In the genomic region with DNA sequence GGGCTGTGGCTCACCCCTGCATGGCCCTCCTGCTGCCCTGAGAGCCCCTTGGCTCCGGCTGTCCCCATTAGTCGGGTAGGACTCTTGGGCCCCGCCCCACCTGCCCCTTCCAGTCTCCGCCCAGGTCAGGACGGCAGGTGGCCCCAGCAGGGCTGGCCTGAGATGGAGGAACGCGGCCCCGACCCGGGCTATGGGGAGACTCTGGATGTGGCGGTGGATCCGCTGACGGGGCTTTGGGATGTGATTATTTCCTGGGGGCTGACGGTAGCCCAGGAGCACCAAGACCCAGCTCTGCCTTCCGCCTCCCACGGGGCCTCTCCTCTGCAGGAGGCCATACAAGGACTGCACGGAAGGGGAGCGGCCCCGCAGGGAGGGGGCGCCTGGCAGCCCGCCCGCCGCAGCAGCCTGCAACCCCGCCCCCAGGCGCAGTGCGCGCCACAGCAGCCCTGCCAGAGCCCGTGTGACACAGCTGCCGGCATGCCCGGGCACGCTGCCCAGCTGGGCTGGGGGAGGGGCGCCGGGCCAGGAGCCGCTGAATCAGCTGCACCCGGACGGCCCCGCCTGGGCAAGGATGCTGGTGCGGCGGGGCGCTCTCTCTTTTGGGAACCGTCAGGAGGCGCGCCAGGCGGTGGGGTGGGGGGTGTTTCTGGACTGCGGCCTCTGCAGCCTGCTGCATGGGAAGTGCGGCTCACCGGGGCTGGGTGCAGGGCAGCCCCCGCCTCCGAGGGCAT, we compare ENCODE assay signal across 8 cellular contexts. TPM values are rescaled to one million over a fixed set of nuclear protein-coding genes. Genes with fewer than 3 reads are reported as not detected.
DNase-seq lines count a peak whose midpoint lies in the region; ATAC-seq and TF ChIP-seq lines count a peak whose summit lies in the region.

No MANE protein-coding gene starts in this region.

- H3K4me1 Mint-ChIP-seq in chondrocyte (ENCODE audit: low read depth), result peaks cover 53% of the 10 kb centered on the region

- DNase-seq in AML-193 (lab: John Stamatoyannopoulos, UW) (peak; percentile 78 to 82), NCI-H446 treated with DMSO at 0.1 percent for 48 hours (lab: John Stamatoyannopoulos, UW) (peak; percentile 43), chondrocyte (ENCODE audit: low spot score) (no peak), left colon (peak; percentile 92)
- peak; percentile 84 to 89 for DNase-seq in activated CD4-positive, alpha-beta T cell treated with anti-CD3 and anti-CD28 coated beads for 24 hours (ENCODE audit: low read depth in 2 of 2)
- peak; percentile 90 to 94 for DNase-seq in stimulated activated CD4-positive, alpha-beta T cell treated with anti-CD3 and anti-CD28 coated beads, Interleukin-2, amount 100 ng/mL, for 24 hours

- TF ChIP-seq CTCF in chondrocyte (IDR thresholded peaks at IDR 0.05), result peak; percentile 34

- ATAC-seq in HG03354 (IDR thresholded peaks at IDR 0.05; ENCODE audit: poor library complexity, severe bottlenecking, unreplicated experiment) (peak; percentile 76), left colon (peak; percentile 79)

- H3K27ac Mint-ChIP-seq in chondrocyte (ENCODE audit: unreplicated experiment), result peak overlapping the region; percentile 88

- no peaks in the 10 kb centered on the region for H3K9me3 Mint-ChIP-seq in chondrocyte (ENCODE audit: low read depth)

- intact Hi-C loops in left colon (cut with DNase I, micrococcal nuclease), result no loop called here

- peaks cover 3% of the 10 kb centered on the region for H3K36me3 Mint-ChIP-seq in chondrocyte (ENCODE audit: low read depth)

- no peaks in the 10 kb centered on the region for H3K27me3 Mint-ChIP-seq in chondrocyte (ENCODE audit: low read depth)

- peak overlapping the region; percentile 47 for H3K4me3 Mint-ChIP-seq in chondrocyte (ENCODE audit: unreplicated experiment)

- TF ChIP-seq POLR2A in GM19193 (IDR thresholded peaks at IDR 0.05; ENCODE audit: extremely low read depth, insufficient read depth, insufficient read length), result peak; percentile 57

RNA-seq across cellular contexts. Expression of gene TMEM250, which starts 9.2 kb away (rescaled TPM):
- 31.9 to 37.3 TPM (median 35.9 TPM) in 3 replicates for total RNA-seq in chondrocyte
- 10 to 100 TPM; 51.0 to 59.3 TPM for total RNA-seq in left colon

RNA-seq across cellular contexts. Expression of gene NACC2, which starts 14.4 kb away (rescaled TPM):
- 42.6 to 52.4 TPM (median 51.0 TPM) in 3 replicates for total RNA-seq in chondrocyte
- total RNA-seq in left colon, result 10 to 100 TPM; 16.0 to 25.2 TPM
